Comparison of ENCODE assay signal across 8 cellular contexts in the genomic region with DNA sequence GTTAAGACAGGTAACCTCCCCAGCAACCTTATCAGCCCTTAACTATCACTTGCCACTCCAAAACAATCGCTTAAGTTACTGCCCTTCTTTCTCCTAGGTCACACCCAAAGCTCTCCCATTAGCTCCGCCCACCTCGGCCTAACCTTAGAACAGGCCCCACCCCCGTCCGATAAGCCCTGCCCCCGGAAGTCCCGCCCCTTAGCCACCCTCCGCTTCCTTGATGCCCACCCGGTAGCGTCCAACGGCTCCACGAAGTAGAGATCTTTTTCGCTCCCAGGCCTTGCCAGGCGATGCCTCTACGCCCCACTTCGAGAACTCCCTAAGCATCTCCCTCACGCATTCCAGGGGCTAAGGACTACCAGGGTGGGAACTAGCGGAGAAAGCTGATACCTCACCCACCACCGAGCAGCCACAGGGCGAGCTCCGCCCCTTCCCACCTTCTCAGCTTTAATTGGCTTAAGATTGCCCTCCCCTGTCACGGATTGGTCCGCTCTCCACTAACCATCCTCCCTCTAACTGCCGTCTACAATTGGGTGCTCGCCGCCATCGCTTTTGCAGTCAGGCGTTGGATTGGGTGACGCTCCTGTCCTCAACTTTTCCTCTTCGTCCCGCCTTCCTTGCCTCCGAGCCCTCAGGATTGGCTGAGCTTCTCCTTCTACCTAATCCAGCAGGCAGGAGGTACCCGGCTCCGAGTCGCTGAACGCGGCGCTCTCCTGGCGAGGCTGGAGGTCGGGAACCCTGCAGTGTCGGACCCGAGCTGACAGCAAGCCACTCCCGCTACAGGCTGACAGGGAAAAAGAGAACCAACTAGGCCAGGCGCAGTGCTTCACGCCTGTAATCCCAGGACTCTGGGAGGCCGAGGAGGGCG. TPM values are rescaled to one million over a fixed set of nuclear protein-coding genes. Genes with fewer than 3 reads are reported as not detected.
A peak's percentile ranks its signal among the peaks of the same experiment; 100 is the strongest.
DNase-seq lines count a peak whose midpoint lies in the region; ATAC-seq, FAIRE-seq and TF ChIP-seq lines count a peak whose summit lies in the region.

Gene ZBTB3, minus strand, starts transcription at position 425 of the 868 bp plus-strand sequence. CDS start 496 bp downstream, outside the sequence.

- peak within 1 kb of the TSS; percentile 99 for H3K27ac Mint-ChIP-seq in activated CD8-positive, alpha-beta memory T cell treated with anti-CD3 and anti-CD28 coated beads, Interleukin-2, amount 10 ng/mL, durations not matched to agents 7 days and 5 days
- peak within 1 kb of the TSS; percentile 99 for H3K27ac Mint-ChIP-seq in endodermal cell

- H3K4me3 Mint-ChIP-seq in activated CD8-positive, alpha-beta memory T cell treated with anti-CD3 and anti-CD28 coated beads, Interleukin-2, amount 10 ng/mL, durations not matched to agents 7 days and 5 days: peak within 1 kb of the TSS; percentile 99
- H3K4me3 Mint-ChIP-seq in endodermal cell: peak within 1 kb of the TSS; percentile 96

- no peaks in the 10 kb centered on the region for H3K27me3 Mint-ChIP-seq in activated CD8-positive, alpha-beta memory T cell treated with anti-CD3 and anti-CD28 coated beads, Interleukin-2, amount 10 ng/mL, durations not matched to agents 7 days and 5 days
- no peaks in the 10 kb centered on the region for H3K27me3 Mint-ChIP-seq in endodermal cell (ENCODE audit: insufficient read depth)

- FAIRE-seq in HTR-8/SVneo (lab: Jason Lieb, UNC): peak; percentile 74

- H3K36me3 Mint-ChIP-seq in activated CD8-positive, alpha-beta memory T cell treated with anti-CD3 and anti-CD28 coated beads, Interleukin-2, amount 10 ng/mL, durations not matched to agents 7 days and 5 days: peaks cover 2% of the 10 kb centered on the region
- peaks cover 21% of the 10 kb centered on the region for H3K36me3 Mint-ChIP-seq in endodermal cell (ENCODE audit: low read depth)

- peak; percentile 98 for DNase-seq in COLO829 (ENCODE audit: low spot score)
- DNase-seq in HTR-8/SVneo (ENCODE audit: insufficient read length, low spot score): peak; percentile 96
- DNase-seq in NOMO-1 treated with dmso at 0.1 percent for 144 hours (lab: John Stamatoyannopoulos, UW; ENCODE audit: unreplicated experiment): peak; percentile 100
- peak; percentile 99 for DNase-seq in activated CD8-positive, alpha-beta memory T cell treated with anti-CD3 and anti-CD28 coated beads, Interleukin-2, amount 10 ng/mL, durations not matched to agents 7 days and 5 days
- peak; percentile 99 for DNase-seq in endodermal cell
- peak; percentile 96 for DNase-seq in mesenteric fat pad (ENCODE audit: low spot score)
- DNase-seq in stimulated activated CD8-positive, alpha-beta memory T cell treated with anti-CD3 and anti-CD28 coated beads, Interleukin-15, amount 100 ng/mL, for 24 hours (ENCODE audit: low read depth): peak; percentile 92

- H3K9me3 Mint-ChIP-seq in activated CD8-positive, alpha-beta memory T cell treated with anti-CD3 and anti-CD28 coated beads, Interleukin-2, amount 10 ng/mL, durations not matched to agents 7 days and 5 days (ENCODE audit: low read depth): no peaks in the 10 kb centered on the region
- H3K9me3 Mint-ChIP-seq in endodermal cell: no peaks in the 10 kb centered on the region

- H3K4me1 ChIP-seq in endodermal cell (ENCODE audit: control insufficient read depth, insufficient read depth, low read length): peaks cover 4% of the 10 kb centered on the region

- H3K27me3 ChIP-seq in endodermal cell (ENCODE audit: control insufficient read depth, insufficient read depth, low read length, poor library complexity, severe bottlenecking): no peaks in the 10 kb centered on the region

- CTCF ChIA-PET in activated CD8-positive, alpha-beta memory T cell treated with anti-CD3 and anti-CD28 coated beads, Interleukin-2, amount 10 ng/mL, durations not matched to agents 7 days and 5 days (lab: Charles Lee): interaction anchor here (0.7 to 8.2 kb wide), 20 partner anchors 8 to 329 kb away, joined by 3 to 45 read pairs (median 5); partner anchors contain the start of genes BSCL2, C11orf98, CSKMT and GNG3

- 2% methylated on average over 22 to 47 of the region's 47 CpGs for WGBS in endodermal cell (ENCODE audit: insufficient coverage in 1 of 2, insufficient read length in 1 of 2), 2 experiments

- H3K4me3 ChIP-seq in endodermal cell (ENCODE audit: low read length): peak within 1 kb of the TSS; percentile 87

- peak within 1 kb of the TSS; percentile 60 for H3K27ac ChIP-seq in endodermal cell (ENCODE audit: low read depth, low read length)

- TF ChIP-seq CTCF in endodermal cell (conservative IDR thresholded peaks at IDR 0.05): no peak

- peak; percentile 95 for ATAC-seq in GM21367 (IDR thresholded peaks at IDR 0.05; ENCODE audit: unreplicated experiment)
- ATAC-seq in activated CD8-positive, alpha-beta memory T cell treated with anti-CD3 and anti-CD28 coated beads, Interleukin-2, amount 10 ng/mL, durations not matched to agents 7 days and 5 days: peak; percentile 98

- peaks cover 34% of the 10 kb centered on the region for H3K4me1 Mint-ChIP-seq in activated CD8-positive, alpha-beta memory T cell treated with anti-CD3 and anti-CD28 coated beads, Interleukin-2, amount 10 ng/mL, durations not matched to agents 7 days and 5 days
- H3K4me1 Mint-ChIP-seq in endodermal cell: peaks cover 21% of the 10 kb centered on the region

- H3K9me3 ChIP-seq in endodermal cell (ENCODE audit: control insufficient read depth, low read length): no peaks in the 10 kb centered on the region

- H3K9ac ChIP-seq in endodermal cell (ENCODE audit: extremely low read depth, low read length, poor library complexity, severe bottlenecking): peak within 1 kb of the TSS; percentile 42

- H3K36me3 ChIP-seq in endodermal cell (ENCODE audit: control insufficient read depth, insufficient read depth, low read length): peaks cover 16% of the 10 kb centered on the region

RNA-seq across cellular contexts. Expression of gene ZBTB3, which starts in this region (rescaled TPM):
- total RNA-seq in activated CD8-positive, alpha-beta memory T cell treated with anti-CD3 and anti-CD28 coated beads, Interleukin-2, amount 10 ng/mL, durations not matched to agents 7 days and 5 days: 10 to 100 TPM in 1 of 2 experiments, 1 to 10 TPM in 1; 9.3 to 10.2 TPM
- 10 to 100 TPM; 16.9 to 33.8 TPM for total RNA-seq in endodermal cell
- 8.0 TPM for polyA plus RNA-seq in endodermal cell (2013, experiment 1 of 2)
- 8.0 TPM for polyA plus RNA-seq in endodermal cell (2013, experiment 2 of 2)
- total RNA-seq in mesenteric fat pad: 6.1 TPM

Comparison
In these comparisons a context has a peak if more than half of its experiments do, and no peak if none do; other contexts are left out.
1. Peak in every context shown above with its lines: DNase-seq, ATAC-seq, H3K4me3 ChIP-seq and H3K27ac ChIP-seq.